8 cellular contexts compared by ENCODE assay signal in genomic region chr14:94180655-94181271, GRCh38. TPM values are rescaled to one million over a fixed set of nuclear protein-coding genes. Genes with fewer than 3 reads are reported as not detected.
DNase-seq lines count a peak whose midpoint lies in the region; ATAC-seq, FAIRE-seq and TF ChIP-seq lines count a peak whose summit lies in the region.

No MANE protein-coding gene starts in this region.

- H3K9me3 ChIP-seq in WERI-Rb-1 (ENCODE audit: severe bottlenecking): no peaks in the 10 kb centered on the region
- no peaks in the 10 kb centered on the region for H3K9me3 ChIP-seq in parathyroid adenoma (ENCODE audit: control insufficient read depth, low read length)

- no peak for DNase-seq in activated T-cell treated with anti-CD3 and anti-CD28 coated beads, Interleukin-2, amount 50 U/mL, for 4 hours
- DNase-seq in activated T-cell treated with anti-CD3 and anti-CD28 coated beads, Interleukin-2, amount 50 U/mL, for 48 hours: no peak
- DNase-seq in H54 (ENCODE audit: insufficient read length, low spot score) (peak; percentile 25), NCI-H1105 (lab: John Stamatoyannopoulos, UW) (peak; percentile 45), WERI-Rb-1 (no peak), fibroblast of the conjunctiva (ENCODE audit: low read depth) (peak; percentile 22), substantia nigra (lab: John Stamatoyannopoulos, UW) (no peak)

- no peak overlapping the region for H3K9ac ChIP-seq in parathyroid adenoma

- H3K27me3 ChIP-seq in WERI-Rb-1 (ENCODE audit: insufficient read depth, low read depth, severe bottlenecking) (no peaks in the 10 kb centered on the region), parathyroid adenoma (ENCODE audit: control insufficient read depth, insufficient read depth, low read length) (no peaks in the 10 kb centered on the region)

- peaks cover 3% of the 10 kb centered on the region for H3K79me2 ChIP-seq in parathyroid adenoma

- H3K9me3 Mint-ChIP-seq in activated T-cell treated with anti-CD3 and anti-CD28 coated beads, Interleukin-2, amount 50 U/mL, for 4 hours: no peaks in the 10 kb centered on the region

- H3K4me2 ChIP-seq in parathyroid adenoma (ENCODE audit: low read length): no peak overlapping the region

- peaks cover 20% of the 10 kb centered on the region for H3K4me1 Mint-ChIP-seq in activated T-cell treated with anti-CD3 and anti-CD28 coated beads, Interleukin-2, amount 50 U/mL, for 4 hours (ENCODE audit: low read depth)

- H3K36me3 ChIP-seq in WERI-Rb-1 (peaks cover 19% of the 10 kb centered on the region), parathyroid adenoma (ENCODE audit: control insufficient read depth, insufficient read depth, low read length) (no peaks in the 10 kb centered on the region)

- peak overlapping the region; percentile 27 for H2AFZ ChIP-seq in parathyroid adenoma

- H3K4me1 ChIP-seq in parathyroid adenoma: no peaks in the 10 kb centered on the region

- ATAC-seq in activated T-cell treated with anti-CD3 and anti-CD28 coated beads, Interleukin-2, amount 50 U/mL, for 4 hours: peak; percentile 65 to 68

- H3K4me3 ChIP-seq in WERI-Rb-1 (ENCODE audit: low read depth, low read length) (no peak overlapping the region), parathyroid adenoma (ENCODE audit: low read depth, low read length) (no peak overlapping the region)

- H3K36me3 Mint-ChIP-seq in activated T-cell treated with anti-CD3 and anti-CD28 coated beads, Interleukin-2, amount 50 U/mL, for 4 hours (ENCODE audit: insufficient read depth): no peaks in the 10 kb centered on the region

- H3K4me3 Mint-ChIP-seq in activated T-cell treated with anti-CD3 and anti-CD28 coated beads, Interleukin-2, amount 50 U/mL, for 4 hours: peak overlapping the region; percentile 49

- no peak for TF ChIP-seq POLR2A in H54 (IDR thresholded peaks at IDR 0.05; ENCODE audit: low read depth, low read length)

- FAIRE-seq in H54 (lab: Jason Lieb, UNC): peak; percentile 85

- peak; percentile 21; the same call in 1 of the 2 replicates for TF ChIP-seq CTCF in WERI-Rb-1 (IDR thresholded peaks at IDR 0.05; ENCODE audit: low read depth, low read length)
- peak; percentile 71 for TF ChIP-seq CTCF in parathyroid adenoma (IDR thresholded peaks at IDR 0.05)

- no peak overlapping the region for H3K27ac ChIP-seq in WERI-Rb-1
- no peak overlapping the region for H3K27ac ChIP-seq in parathyroid adenoma
- H3K27ac ChIP-seq in substantia nigra (ENCODE audit: low read depth, low read length, poor library complexity, severe bottlenecking): no peak overlapping the region

- peaks cover 4% of the 10 kb centered on the region for H3K27me3 Mint-ChIP-seq in activated T-cell treated with anti-CD3 and anti-CD28 coated beads, Interleukin-2, amount 50 U/mL, for 4 hours (ENCODE audit: low read depth)

RNA-seq across cellular contexts. Expression of gene PPP4R4, which starts 6.6 kb away (rescaled TPM):
- total RNA-seq in activated T-cell treated with anti-CD3 and anti-CD28 coated beads, Interleukin-2, amount 50 U/mL, for 4 hours: 1 to 10 TPM; 2.0 to 4.2 (median 2.8) TPM

RNA-seq across cellular contexts. Expression of gene IFI27L2, which starts 51.4 kb away (rescaled TPM):
- 10 to 100 TPM; 19.3 to 26.4 (median 23.6) TPM for total RNA-seq in activated T-cell treated with anti-CD3 and anti-CD28 coated beads, Interleukin-2, amount 50 U/mL, for 4 hours

Comparison
In these comparisons a context has a peak if more than half of its experiments do, and no peak if none do; other contexts are left out.
1. DNase-seq: peak in H54 (single experiment), NCI-H1105 (single experiment) and fibroblast of the conjunctiva (single experiment); none in activated T-cell treated with anti-CD3 and anti-CD28 coated beads, Interleukin-2, amount 50 U/mL, for 4 hours (single experiment), activated T-cell treated with anti-CD3 and anti-CD28 coated beads, Interleukin-2, amount 50 U/mL, for 48 hours (0 of 2), WERI-Rb-1 (single experiment) and substantia nigra (0 of 49).